8 cellular contexts compared by ENCODE assay signal in the genomic region with DNA sequence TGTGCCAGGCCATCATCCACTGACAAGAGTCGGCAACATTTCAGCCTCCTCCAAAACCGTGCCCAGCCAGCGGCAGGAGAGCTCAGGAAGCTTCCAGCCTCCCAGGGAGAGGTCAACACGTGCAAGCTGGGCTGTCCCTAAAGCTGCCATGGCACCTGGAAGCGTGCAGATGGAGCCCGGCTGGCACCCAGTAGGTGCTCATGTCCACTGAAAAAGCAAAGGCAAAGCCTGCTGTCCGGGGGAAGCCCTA. TPM values are rescaled to one million over a fixed set of nuclear protein-coding genes. Genes with fewer than 3 reads are reported as not detected.
DNase-seq lines count a peak whose midpoint lies in the region; ATAC-seq and TF ChIP-seq lines count a peak whose summit lies in the region.

No MANE protein-coding gene starts in this region.

- no peak for TF ChIP-seq EP300 in transverse colon (IDR thresholded peaks at IDR 0.05; ENCODE audit: low read depth)

- no peaks in the 10 kb centered on the region for H3K9me3 Mint-ChIP-seq in activated T-cell treated with anti-CD3 and anti-CD28 coated beads, Interleukin-2, amount 50 U/mL, for 4 hours

- no peaks in the 10 kb centered on the region for H3K27me3 ChIP-seq in body of pancreas
- peaks cover 0 to 7% of the 10 kb centered on the region in 2 donors for H3K27me3 ChIP-seq in right lobe of liver
- no peaks in the 10 kb centered on the region for H3K27me3 ChIP-seq in transverse colon

- no peaks in the 10 kb centered on the region for H3K36me3 Mint-ChIP-seq in activated T-cell treated with anti-CD3 and anti-CD28 coated beads, Interleukin-2, amount 50 U/mL, for 4 hours (ENCODE audit: insufficient read depth)

- WGBS in body of pancreas, 2 donors = 20 to 54% methylated on average over 2 to 7 of the region's 7 CpGs
- WGBS in right lobe of liver (ENCODE audit: insufficient coverage, low coverage, low lambda C conversion rate, missing lambda C conversion rate) = 40% methylated on average over 1 of the region's 7 CpGs
- WGBS in transverse colon (ENCODE audit: low coverage in 1 of 2), 2 donors = 77% methylated on average over 7 of the region's 7 CpGs; no CpG with 5 or more reads in 1 of the 2 donors

- peaks cover 17% of the 10 kb centered on the region for H3K27me3 Mint-ChIP-seq in activated T-cell treated with anti-CD3 and anti-CD28 coated beads, Interleukin-2, amount 50 U/mL, for 4 hours (ENCODE audit: low read depth)

- H3K4me3 ChIP-seq in body of pancreas (no peak overlapping the region), right lobe of liver (peak overlapping the region in 2 of 3 donors; percentile 20 to 23), transverse colon (peak overlapping the region; percentile 4 to 70 (median 60))

- intact Hi-C loops in body of pancreas (cut with DNase I) = no loop called here
- intact Hi-C loops in right lobe of liver (cut with DNase I) = no loop called here
- intact Hi-C loops in transverse colon (cut with DNase I; ENCODE audit: low total_unique reads) = no loop called here

- ATAC-seq in activated T-cell treated with anti-CD3 and anti-CD28 coated beads, Interleukin-2, amount 50 U/mL, for 4 hours = no peak
- ATAC-seq in body of pancreas (no peak), right lobe of liver (no peak)

- in situ Hi-C loops in transverse colon (cut with MboI; ENCODE audit: low pct_ligation_motif_present in 1 of 4, low pct_unique_long_range_greater_than_20kb in 1 of 4, low sequenced_read_pairs in 3 of 4) = no loop called here

- H3K36me3 ChIP-seq in body of pancreas (replicated peaks in 1 of 2; ENCODE audit: insufficient read depth in 1 of 2, low read depth in 2 of 2) (no peaks in the 10 kb centered on the region), right lobe of liver (no peaks in the 10 kb centered on the region), transverse colon (no peaks in the 10 kb centered on the region)

- no peak for DNase-seq in activated T-cell treated with anti-CD3 and anti-CD28 coated beads, Interleukin-2, amount 50 U/mL, for 4 hours
- no peak for DNase-seq in activated T-cell treated with anti-CD3 and anti-CD28 coated beads, Interleukin-2, amount 50 U/mL, for 48 hours
- no peak for DNase-seq in body of pancreas
- DNase-seq in right lobe of liver = no peak
- no peak for DNase-seq in transverse colon
- no peak for DNase-seq in NCI-H82 (lab: John Stamatoyannopoulos, UW)
- DNase-seq in COLO829 (ENCODE audit: low spot score) = no peak
- no peak for DNase-seq in DMS153 (lab: John Stamatoyannopoulos, UW)

- TF ChIP-seq CTCF in body of pancreas (IDR thresholded peaks at IDR 0.05) = no peak
- no peak for TF ChIP-seq CTCF in right lobe of liver (IDR thresholded peaks at IDR 0.05)
- TF ChIP-seq CTCF in transverse colon (IDR thresholded peaks at IDR 0.05) = no peak

- peak overlapping the region; percentile 0 for H3K4me3 Mint-ChIP-seq in activated T-cell treated with anti-CD3 and anti-CD28 coated beads, Interleukin-2, amount 50 U/mL, for 4 hours

- H3K27ac ChIP-seq in body of pancreas (peak overlapping the region in 3 of 4 donors; percentile 32 to 60 (median 44)), right lobe of liver (peak overlapping the region in 2 of 3 donors; percentile 44 to 57), transverse colon (peak overlapping the region; percentile 87 to 95 (median 89))

- TF ChIP-seq POLR2A in body of pancreas (IDR thresholded peaks at IDR 0.05) (no peak), right lobe of liver (IDR thresholded peaks at IDR 0.05) (no peak), transverse colon (IDR thresholded peaks at IDR 0.05) (no peak)

- peaks cover 13% of the 10 kb centered on the region for H3K4me1 Mint-ChIP-seq in activated T-cell treated with anti-CD3 and anti-CD28 coated beads, Interleukin-2, amount 50 U/mL, for 4 hours (ENCODE audit: low read depth)

- peaks cover 40% of the 10 kb centered on the region for H3K4me1 ChIP-seq in body of pancreas
- peaks cover 0 to 7% (median 0%) of the 10 kb centered on the region in 4 donors for H3K4me1 ChIP-seq in right lobe of liver
- peaks cover 36 to 65% (median 48%) of the 10 kb centered on the region in 4 donors for H3K4me1 ChIP-seq in transverse colon

- H3K9me3 ChIP-seq in body of pancreas = no peaks in the 10 kb centered on the region
- H3K9me3 ChIP-seq in right lobe of liver = no peaks in the 10 kb centered on the region
- no peaks in the 10 kb centered on the region for H3K9me3 ChIP-seq in transverse colon

RNA-seq across cellular contexts. Expression of gene TLDC2, which starts 14.4 kb away (rescaled TPM):
- not detected for total RNA-seq in activated T-cell treated with anti-CD3 and anti-CD28 coated beads, Interleukin-2, amount 50 U/mL, for 4 hours
- total RNA-seq in body of pancreas = not detected
- under 1 TPM in 1 of 6 experiments, not detected in 5; 0.43 TPM for total RNA-seq in right lobe of liver
- 10 to 100 TPM; 22.9 to 26.1 (median 23.2) TPM for total RNA-seq in transverse colon

Comparison
In these comparisons a context has a peak if more than half of its experiments do, and no peak if none do; other contexts are left out.
1. H3K4me3 ChIP-seq: peak in right lobe of liver (2 of 3) and transverse colon (4 of 4); none in body of pancreas (0 of 2).
2. RNA of gene TLDC2, which starts 14.4 kb away (total RNA-seq): 22.9 to 26.1 TPM in transverse colon; not detected in body of pancreas, 0.43 TPM in right lobe of liver and not detected in activated T-cell treated with anti-CD3 and anti-CD28 coated beads, Interleukin-2, amount 50 U/mL, for 4 hours; every median in the first group is over 10 times any median in the second.
3. Peak in every context shown above with its lines, with median percentiles within 50 percentile points of each other: H3K27ac ChIP-seq.